In the genomic region with DNA sequence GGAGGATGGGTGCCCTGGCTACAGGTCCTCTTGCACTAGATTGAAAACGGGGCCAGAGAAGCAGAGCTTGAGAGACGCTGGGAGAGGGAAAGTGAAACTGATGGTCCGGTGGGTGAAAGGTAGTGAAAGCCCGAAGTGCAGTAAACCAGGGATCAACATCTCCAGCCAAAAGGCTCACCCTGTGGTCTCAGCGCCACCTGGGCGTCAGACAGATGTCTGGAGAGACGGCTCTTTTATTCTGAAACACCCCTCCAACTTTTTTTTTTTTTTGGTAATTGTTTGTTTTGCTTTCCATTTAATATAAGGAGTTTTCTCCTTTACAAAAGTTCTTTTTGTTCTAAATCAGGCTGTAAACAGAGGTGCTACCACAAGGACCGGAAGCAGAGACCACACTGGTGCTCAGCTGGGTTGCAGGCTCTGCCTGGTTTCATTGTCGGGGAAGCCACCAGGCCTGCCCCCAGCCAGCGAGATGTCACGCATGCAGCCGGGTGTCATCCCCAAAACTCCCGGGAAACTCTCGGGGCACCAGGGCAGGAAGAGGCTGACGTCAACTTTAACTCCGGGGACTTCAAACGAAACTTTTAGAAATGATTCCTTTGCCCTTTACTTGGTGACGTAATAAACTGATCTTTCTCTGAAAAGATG, we compare ENCODE assay signal across 1 cellular context.
TF ChIP-seq lines count a peak whose summit lies in the region.

No MANE protein-coding gene starts in this region.

TF ChIP-seq in K562, 482 proteins besides CTCF, POLR2A, EP300 and RAD21 (continued from another document):
- TF ChIP-seq, protein P1, sequence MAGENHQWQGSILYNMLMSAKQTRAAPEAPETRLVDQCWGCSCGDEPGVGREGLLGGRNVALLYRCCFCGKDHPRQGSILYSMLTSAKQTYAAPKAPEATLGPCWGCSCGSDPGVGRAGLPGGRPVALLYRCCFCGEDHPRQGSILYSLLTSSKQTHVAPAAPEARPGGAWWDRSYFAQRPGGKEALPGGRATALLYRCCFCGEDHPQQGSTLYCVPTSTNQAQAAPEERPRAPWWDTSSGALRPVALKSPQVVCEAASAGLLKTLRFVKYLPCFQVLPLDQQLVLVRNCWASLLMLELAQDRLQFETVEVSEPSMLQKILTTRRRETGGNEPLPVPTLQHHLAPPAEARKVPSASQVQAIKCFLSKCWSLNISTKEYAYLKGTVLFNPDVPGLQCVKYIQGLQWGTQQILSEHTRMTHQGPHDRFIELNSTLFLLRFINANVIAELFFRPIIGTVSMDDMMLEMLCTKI (IDR thresholded peaks at IDR 0.05; ENCODE audit: partially characterized antibody), result no peak
- TF ChIP-seq BHLHE40 (IDR thresholded peaks at IDR 0.05; ENCODE audit: low read length) (0 out of 2 replicates have a peak, but pooled peaks have one; percentile 20), NR1H2 (CRISPR knock-in tag; IDR thresholded peaks at IDR 0.05) (no peak), RB1 (IDR thresholded peaks at IDR 0.05; ENCODE audit: low read depth) (peak; percentile 38; the same call in 1 of the 2 replicates), DACH1 (IDR thresholded peaks at IDR 0.05; ENCODE audit: partially characterized antibody) (no peak)
